Comparison of ENCODE assay signal across 8 cellular contexts in the genomic region with DNA sequence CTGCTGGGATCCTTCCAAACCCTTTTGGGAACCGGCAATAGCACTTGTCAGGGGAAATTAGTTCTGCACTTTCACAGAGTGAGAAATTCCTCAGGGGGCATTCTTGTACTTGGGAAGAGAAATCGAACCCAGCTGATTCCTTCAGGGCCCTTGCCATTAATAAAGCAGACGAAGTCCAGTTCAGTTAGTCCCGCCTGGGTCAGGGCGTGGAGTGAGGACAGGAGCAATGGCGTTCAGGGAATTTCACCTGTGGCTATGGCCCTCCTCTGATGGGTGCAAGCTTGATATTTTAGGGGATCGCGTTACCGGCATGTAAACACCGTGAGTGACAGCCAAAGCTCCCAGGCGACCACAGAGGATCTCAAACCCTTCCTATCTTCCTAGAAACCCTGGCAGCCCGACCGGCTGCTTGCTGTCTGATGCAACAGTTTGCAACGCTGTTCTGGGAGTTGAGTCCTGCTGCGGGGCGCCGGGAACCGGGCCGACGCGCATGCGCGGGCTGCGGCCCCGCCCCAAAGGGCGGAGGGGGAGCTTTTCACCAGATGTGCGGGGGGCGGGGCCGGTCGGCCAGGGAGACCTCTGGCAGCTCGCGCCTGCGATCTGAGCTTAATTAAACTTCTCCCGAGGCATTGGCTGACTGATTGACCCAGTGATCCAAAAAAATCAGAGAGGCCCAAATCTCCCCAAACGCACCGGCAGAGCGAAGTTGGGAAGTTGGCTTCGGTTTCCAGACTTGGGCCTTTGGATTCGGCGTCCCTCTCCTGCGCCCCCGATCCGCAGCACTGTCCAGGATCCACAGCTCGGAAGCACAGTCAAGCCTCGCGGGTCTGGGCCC. TPM values are rescaled to one million over a fixed set of nuclear protein-coding genes. Genes with fewer than 3 reads are reported as not detected.
DNase-seq lines count a peak whose midpoint lies in the region; ATAC-seq lines count a peak whose summit lies in the region.

No MANE protein-coding gene starts in this region.

- H3K27ac ChIP-seq in aorta (ENCODE audit: low read depth in 1 of 2, low read length in 2 of 2) = peak overlapping the region in 1 of 2 donors; percentile 52

- peak; percentile 74 for ATAC-seq in GM18502 (IDR thresholded peaks at IDR 0.05; ENCODE audit: poor library complexity, unreplicated experiment)
- ATAC-seq in HG02973 (IDR thresholded peaks at IDR 0.05; ENCODE audit: unreplicated experiment) = peak; percentile 60
- peak; percentile 94 for ATAC-seq in aorta (ENCODE audit: low FRiP score)

- 0 to 1% methylated on average over 46 of the region's 46 CpGs for WGBS in aorta, 2 donors

- intact Hi-C loops in aorta (cut with DNase I) = no loop called here

- no peaks in the 10 kb centered on the region for H3K9me3 ChIP-seq in aorta (ENCODE audit: control insufficient read depth, low read length)

- H3K4me1 ChIP-seq in aorta (ENCODE audit: control insufficient read depth in 1 of 2, insufficient read depth in 2 of 2, low read length in 2 of 2) = no peaks in the 10 kb centered on the region

- no peaks in the 10 kb centered on the region for H3K27me3 ChIP-seq in aorta (ENCODE audit: control insufficient read depth in 1 of 2, insufficient read depth in 2 of 2, low read length in 1 of 2)

- H3K4me3 ChIP-seq in aorta (ENCODE audit: low read length in 2 of 2) = peak overlapping the region; percentile 6 to 50

- no peaks in the 10 kb centered on the region for H3K36me3 ChIP-seq in aorta (ENCODE audit: control insufficient read depth in 1 of 2, insufficient read depth in 2 of 2, low read length in 1 of 2)

- DNase-seq in NCI-H1930 (lab: John Stamatoyannopoulos, UW) (peak; percentile 83 to 98), T1000 (lab: John Stamatoyannopoulos, UW) (peak; percentile 89), astrocyte of the hippocampus (ENCODE audit: low read depth, low spot score) (peak; percentile 96), hippocampal formation (lab: John Stamatoyannopoulos, UW) (peak; percentile 74 to 78), renal cortical epithelial cell (ENCODE audit: low read depth) (peak; percentile 85), aorta (peak; percentile 95 to 98)

RNA-seq across cellular contexts. Expression of a gene that starts 34.3 kb away (rescaled TPM):
- 2.1 and 6.7 TPM in 2 replicates for total RNA-seq in renal cortical epithelial cell
- total RNA-seq in aorta = 10 to 100 TPM; 10.5 to 18.4 TPM
- polyA plus RNA-seq in aorta = 1 to 10 TPM; 6.9 to 8.5 TPM
